Comparison of ENCODE assay signal across 17 cellular contexts in genomic region chr4:79678472-79679202, GRCh38.
A peak's percentile ranks its signal among the peaks of the same experiment; 100 is the strongest.
DNase-seq lines count a peak whose midpoint lies in the region; ATAC-seq lines count a peak whose summit lies in the region.
"Had no signal": no experiment of that assay in that cellular context is flagged by ENCODE, and none has a peak within 500 bp of the region (broad histone marks: within the 10 kb centered on the region; RNA-seq: fewer than 3 reads in every experiment).

No MANE protein-coding gene starts in this region.

- H3K4me1 Mint-ChIP-seq in T-helper 17 cell: no peaks in the 10 kb centered on the region
- no peaks in the 10 kb centered on the region for H3K4me1 Mint-ChIP-seq in activated CD8-positive, alpha-beta T cell treated with anti-CD3 and anti-CD28 coated beads, Interleukin-2, amount 10 ng/mL, durations not matched to agents 7 days and 5 days (ENCODE audit: low read depth)

- peaks cover 6% of the 10 kb centered on the region for H3K27me3 Mint-ChIP-seq in T-helper 17 cell
- no peaks in the 10 kb centered on the region for H3K27me3 Mint-ChIP-seq in activated CD8-positive, alpha-beta T cell treated with anti-CD3 and anti-CD28 coated beads, Interleukin-2, amount 10 ng/mL, durations not matched to agents 7 days and 5 days (ENCODE audit: low read depth)

- H3K36me3 Mint-ChIP-seq in T-helper 17 cell (ENCODE audit: low read depth): no peaks in the 10 kb centered on the region
- H3K36me3 Mint-ChIP-seq in activated CD8-positive, alpha-beta T cell treated with anti-CD3 and anti-CD28 coated beads, Interleukin-2, amount 10 ng/mL, durations not matched to agents 7 days and 5 days (ENCODE audit: low read depth): no peaks in the 10 kb centered on the region

- CTCF ChIA-PET in activated CD8-positive, alpha-beta T cell treated with anti-CD3 and anti-CD28 coated beads, Interleukin-2, amount 10 ng/mL, durations not matched to agents 7 days and 5 days (lab: Charles Lee): no interaction called here

- no peaks in the 10 kb centered on the region for H3K36me3 ChIP-seq in KOPT-K1 (ENCODE audit: insufficient read depth, low read length)
- H3K36me3 ChIP-seq: esophagus squamous epithelium, left lung, stomach had no signal

- POLR2A ChIA-PET in activated CD8-positive, alpha-beta T cell treated with anti-CD3 and anti-CD28 coated beads, Interleukin-2, amount 10 ng/mL, durations not matched to agents 7 days and 5 days (lab: Charles Lee): no interaction called here

- H3K9me3 Mint-ChIP-seq in activated CD8-positive, alpha-beta T cell treated with anti-CD3 and anti-CD28 coated beads, Interleukin-2, amount 10 ng/mL, durations not matched to agents 7 days and 5 days (ENCODE audit: insufficient read depth): no peaks in the 10 kb centered on the region
- H3K9me3 Mint-ChIP-seq: activated T-helper 1 cell treated with anti-CD3 and anti-CD28 coated beads, Interleukin-12 subunit alpha, Interleukin-12 subunit beta, Interleukin-2, Interleukin-4 antibody, amounts not matched to agents 30 ng/mL and 10 ng/mL and 1 ng/mL, durations not matched to agents 14 hours and 24 hours and 36 hours had no signal

- H3K27ac ChIP-seq in KOPT-K1 (ENCODE audit: low read depth, low read length, poor library complexity, severe bottlenecking): peak overlapping the region; percentile 80
- H3K27ac ChIP-seq: esophagus squamous epithelium, left lung, stomach had no signal

- H3K9me3 ChIP-seq in KOPT-K1 (ENCODE audit: insufficient read depth, low read length, poor library complexity, severe bottlenecking) (peaks cover 8% of the 10 kb centered on the region), T-helper 17 cell (ENCODE audit: control insufficient read depth, low read length, poor library complexity, severe bottlenecking) (no peaks in the 10 kb centered on the region)
- H3K9me3 ChIP-seq: esophagus squamous epithelium, left lung, stomach had no signal

- no peak for ATAC-seq in T-helper 17 cell
- ATAC-seq in HG02840 (IDR thresholded peaks at IDR 0.05; ENCODE audit: low FRiP score, unreplicated experiment): no peak
- ATAC-seq in activated CD8-positive, alpha-beta T cell treated with anti-CD3 and anti-CD28 coated beads, Interleukin-2, amount 10 ng/mL, durations not matched to agents 7 days and 5 days: no peak
- ATAC-seq: left lung had no signal

- DNase-seq in CMK (ENCODE audit: low read depth): peak; percentile 39
- DNase-seq in astrocyte of the hippocampus (ENCODE audit: low read depth, low spot score): peak; percentile 23
- DNase-seq in iris pigment epithelial cell (ENCODE audit: low read depth): peak; percentile 28
- DNase-seq in T-helper 17 cell: no peak
- no peak for DNase-seq in activated naive CD4-positive, alpha-beta T cell (lab: John Stamatoyannopoulos, UW)
- no peak for DNase-seq in activated CD8-positive, alpha-beta T cell treated with anti-CD3 and anti-CD28 coated beads, Interleukin-2, amount 10 ng/mL, durations not matched to agents 7 days and 5 days
- DNase-seq: activated CD4-positive, alpha-beta T cell treated with anti-CD3 and anti-CD28 coated beads, Interleukin-2, amount 50 U/mL, for 1 hour; aorta; esophagus squamous epithelium; HCEC 1CT; left lung; SIG-M5; stomach; T-helper 9 cell had no signal

- no peak overlapping the region for H3K4me3 Mint-ChIP-seq in T-helper 17 cell
- no peak overlapping the region for H3K4me3 Mint-ChIP-seq in activated CD8-positive, alpha-beta T cell treated with anti-CD3 and anti-CD28 coated beads, Interleukin-2, amount 10 ng/mL, durations not matched to agents 7 days and 5 days
- H3K4me3 Mint-ChIP-seq: activated T-helper 1 cell treated with anti-CD3 and anti-CD28 coated beads, Interleukin-12 subunit alpha, Interleukin-12 subunit beta, Interleukin-2, Interleukin-4 antibody, amounts not matched to agents 30 ng/mL and 10 ng/mL and 1 ng/mL, durations not matched to agents 14 hours and 24 hours and 36 hours had no signal

- H3K27ac Mint-ChIP-seq in T-helper 17 cell: no peak overlapping the region
- no peak overlapping the region for H3K27ac Mint-ChIP-seq in activated CD8-positive, alpha-beta T cell treated with anti-CD3 and anti-CD28 coated beads, Interleukin-2, amount 10 ng/mL, durations not matched to agents 7 days and 5 days
- H3K27ac Mint-ChIP-seq: activated T-helper 1 cell treated with anti-CD3 and anti-CD28 coated beads, Interleukin-12 subunit alpha, Interleukin-12 subunit beta, Interleukin-2, Interleukin-4 antibody, amounts not matched to agents 30 ng/mL and 10 ng/mL and 1 ng/mL, durations not matched to agents 14 hours and 24 hours and 36 hours had no signal

Comparison
In these comparisons a context has a peak if more than half of its experiments do, and no peak if none do; other contexts are left out.
1. DNase-seq: peak in CMK (single experiment), astrocyte of the hippocampus (single experiment) and iris pigment epithelial cell (single experiment); none in T-helper 17 cell (0 of 3), activated naive CD4-positive, alpha-beta T cell (0 of 4) and activated CD8-positive, alpha-beta T cell treated with anti-CD3 and anti-CD28 coated beads, Interleukin-2, amount 10 ng/mL, durations not matched to agents 7 days and 5 days (single experiment).